ENCODE assay signal across 13 cellular contexts in the genomic region with DNA sequence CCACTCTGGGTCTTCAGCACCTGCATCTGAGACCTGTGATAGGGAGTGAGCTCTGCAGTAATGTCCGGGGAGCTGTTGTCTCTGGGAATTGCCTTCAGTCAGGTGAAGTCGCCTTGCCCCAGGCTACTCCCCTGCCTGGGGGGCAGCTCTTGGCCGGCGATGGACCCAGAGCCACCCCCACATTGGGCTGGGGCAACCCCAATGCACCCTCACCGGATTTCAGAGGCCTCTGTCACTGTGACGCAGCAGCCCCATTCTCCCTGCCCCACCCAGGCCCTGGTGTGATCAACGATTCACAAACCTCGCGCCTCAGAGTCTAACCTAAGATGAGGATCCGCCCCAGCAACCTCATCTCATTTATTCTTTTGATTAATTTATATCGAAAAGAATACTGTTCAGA.
"Had no signal": no experiment of that assay in that cellular context is flagged by ENCODE, and none has a peak within 500 bp of the region (broad histone marks: within the 10 kb centered on the region; RNA-seq: fewer than 3 reads in every experiment).

No MANE protein-coding gene starts in this region.

- H3K27ac ChIP-seq: cardiac muscle cell, ovary, thyroid gland, vagina had no signal

- H3K9me3 ChIP-seq: ovary, thyroid gland, vagina had no signal

- H3K4me1 Mint-ChIP-seq: stimulated activated memory B cell treated with anti-CD40 and anti-IgM and Interleukin-4, amounts not matched to agents 10 μg/mL and 1 μg/mL and 100 μg/mL, for 72 hours had no signal

- H3K27ac Mint-ChIP-seq: stimulated activated memory B cell treated with anti-CD40 and anti-IgM and Interleukin-4, amounts not matched to agents 10 μg/mL and 1 μg/mL and 100 μg/mL, for 72 hours had no signal

- H3K4me3 ChIP-seq: cardiac muscle cell, ovary, thyroid gland, vagina had no signal

- H3K4me3 Mint-ChIP-seq: stimulated activated memory B cell treated with anti-CD40 and anti-IgM and Interleukin-4, amounts not matched to agents 10 μg/mL and 1 μg/mL and 100 μg/mL, for 72 hours had no signal

- H3K36me3 Mint-ChIP-seq: stimulated activated memory B cell treated with anti-CD40 and anti-IgM and Interleukin-4, amounts not matched to agents 10 μg/mL and 1 μg/mL and 100 μg/mL, for 72 hours had no signal

- ATAC-seq: activated CD4-positive, CD25-positive, alpha-beta regulatory T cell treated with anti-CD3 and anti-CD28 coated beads, Interleukin-2, amount 50 U/mL, for 24 hours; stimulated activated memory B cell treated with anti-CD40 and anti-IgM and Interleukin-4, amounts not matched to agents 10 μg/mL and 1 μg/mL and 100 μg/mL, for 72 hours had no signal

- H3K27me3 ChIP-seq: cardiac muscle cell, ovary, thyroid gland, vagina had no signal

- H3K36me3 ChIP-seq: cardiac muscle cell, ovary, thyroid gland, vagina had no signal

- DNase-seq: activated CD4-positive, alpha-beta T cell treated with anti-CD3 and anti-CD28 coated beads, Interleukin-2, amount 50 U/mL, for 1 hour; activated naive CD4-positive, alpha-beta T cell treated with anti-CD3 and anti-CD28 coated beads, Interleukin-2, amount 50 U/mL, for 16 hours; effector CD8-positive, alpha-beta T cell; foreskin fibroblast; hippocampal formation; stimulated activated CD4-positive, alpha-beta T cell treated with anti-CD3 and anti-CD28 coated beads, Interleukin-2, amount 100 ng/mL, for 48 hours; T1000; thyroid gland had no signal
